10 cellular contexts compared by ENCODE assay signal in genomic region chr9:15277400-15278137, GRCh38. TPM values are rescaled to one million over a fixed set of nuclear protein-coding genes. Genes with fewer than 3 reads are reported as not detected.
DNase-seq lines count a peak whose midpoint lies in the region; ATAC-seq lines count a peak whose summit lies in the region.
"Had no signal": no experiment of that assay in that cellular context is flagged by ENCODE, and none has a peak within 500 bp of the region (broad histone marks: within the 10 kb centered on the region; RNA-seq: fewer than 3 reads in every experiment).

No MANE protein-coding gene starts in this region.

- H3K4me3 ChIP-seq in adipocyte (ENCODE audit: low read length): no peak overlapping the region
- H3K4me3 ChIP-seq: BLaER1 treated with 17β-estradiol and CSF1 and Interleukin-3, amounts not matched to agents 10 nM and 100 nM had no signal

- DNase-seq in NCI-H1092 treated with DMSO at 0.1 percent for 48 hours (lab: John Stamatoyannopoulos, UW) (peak; percentile 46), NCI-H1092 (lab: John Stamatoyannopoulos, UW) (no peak), adipocyte (ENCODE audit: low read depth) (peak; percentile 58), left lobe of liver (ENCODE audit: low spot score) (no peak), amniotic stem cell (lab: John Stamatoyannopoulos, UW) (no peak), NCI-H774 (lab: John Stamatoyannopoulos, UW) (no peak), GM19238 (ENCODE audit: insufficient read length, low spot score) (no peak)

- ATAC-seq in HG03378 (IDR thresholded peaks at IDR 0.05; ENCODE audit: unreplicated experiment) (peak; percentile 62), left lobe of liver (peak; percentile 75)

- no peaks in the 10 kb centered on the region for H3K27me3 ChIP-seq in adipocyte (replicated peaks; ENCODE audit: control insufficient read depth, insufficient read depth, low read length)
- H3K27me3 ChIP-seq: BLaER1 treated with 17β-estradiol and CSF1 and Interleukin-3, amounts not matched to agents 10 nM and 100 nM; neutrophil had no signal

- H3K4me1 ChIP-seq in adipocyte (ENCODE audit: control insufficient read depth, insufficient read depth, low read length): peaks cover 8% of the 10 kb centered on the region

- no peaks in the 10 kb centered on the region for H3K9me3 ChIP-seq in adipocyte (ENCODE audit: control insufficient read depth, low read length)
- H3K9me3 ChIP-seq: BLaER1 treated with 17β-estradiol and CSF1 and Interleukin-3, amounts not matched to agents 10 nM and 100 nM; neutrophil had no signal

- H3K36me3 ChIP-seq in adipocyte (ENCODE audit: control insufficient read depth, insufficient read depth, low read length, severe bottlenecking): no peaks in the 10 kb centered on the region
- H3K36me3 ChIP-seq: BLaER1 treated with 17β-estradiol and CSF1 and Interleukin-3, amounts not matched to agents 10 nM and 100 nM; neutrophil had no signal

- no peak overlapping the region for H3K9ac ChIP-seq in adipocyte (ENCODE audit: low read length)
- H3K9ac ChIP-seq: BLaER1 treated with 17β-estradiol and CSF1 and Interleukin-3, amounts not matched to agents 10 nM and 100 nM had no signal

RNA-seq across cellular contexts. Expression of gene TTC39B, which starts 29.4 kb away (rescaled TPM):
- total RNA-seq in left lobe of liver: 7.1 TPM

Comparison
In these comparisons a context has a peak if more than half of its experiments do, and no peak if none do; other contexts are left out.
1. DNase-seq: peak in NCI-H1092 treated with DMSO at 0.1 percent for 48 hours (single experiment) and adipocyte (single experiment); none in NCI-H1092 (single experiment), left lobe of liver (single experiment), amniotic stem cell (single experiment), NCI-H774 (single experiment) and GM19238 (single experiment).